Comparison of ENCODE assay signal across 1 cellular context in the genomic region with DNA sequence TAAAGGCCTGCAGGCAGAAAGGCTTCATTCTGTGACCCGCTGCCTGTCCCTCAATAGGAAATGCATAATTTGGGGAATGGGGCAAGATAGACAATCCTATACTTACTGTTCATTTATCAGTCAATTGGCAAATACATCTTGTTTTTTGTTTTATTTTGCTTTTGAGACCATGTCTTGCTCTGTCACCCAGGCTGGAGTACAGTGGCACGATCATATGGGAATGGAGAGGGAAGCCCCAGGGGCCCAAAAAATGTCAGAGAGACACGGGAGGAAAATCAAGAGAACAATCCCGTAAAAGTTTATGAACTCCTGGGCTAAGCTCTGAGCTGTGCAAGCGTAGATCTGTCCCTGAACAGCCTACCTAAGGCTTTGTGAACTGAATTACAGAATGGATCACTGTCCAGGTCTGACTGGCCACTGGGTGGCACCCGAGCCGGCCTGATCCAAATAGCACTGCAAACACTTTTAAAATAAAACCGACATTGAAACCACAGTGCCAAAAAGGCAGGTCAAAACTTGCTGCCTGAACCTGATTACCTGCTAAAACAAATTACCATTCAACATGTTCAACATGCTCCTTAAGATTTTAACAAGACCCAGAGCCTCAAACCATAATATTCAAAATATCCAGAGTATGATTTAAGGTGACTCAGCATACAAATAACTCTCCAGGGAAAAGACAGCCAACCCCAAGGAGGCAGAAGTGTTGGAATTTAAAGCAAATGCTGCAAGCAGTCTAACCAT.
TF ChIP-seq lines count a peak whose summit lies in the region.

No MANE protein-coding gene starts in this region.

TF ChIP-seq in HepG2, 621 proteins besides CTCF, POLR2A, EP300 and RAD21:
- TF ChIP-seq ERF (CRISPR knock-in tag; IDR thresholded peaks at IDR 0.05) (0 out of 2 replicates have a peak, but pooled peaks have one; percentile 24), XRCC5 (optimal IDR thresholded peaks at IDR 0.05; ENCODE audit: low read length) (peak; percentile 47), FOXJ3 (CRISPR knock-in tag; IDR thresholded peaks at IDR 0.05; ENCODE audit: borderline replicate concordance) (peak; percentile 28; the same call in 1 of the 2 replicates), STAG1 (CRISPR knock-in tag; IDR thresholded peaks at IDR 0.05) (peak; percentile 90), MED1 (CRISPR knock-in tag; IDR thresholded peaks at IDR 0.05) (peak; percentile 14; the same call in 1 of the 2 replicates), HDAC2 (CRISPR knock-in tag; IDR thresholded peaks at IDR 0.05) (0 out of 2 replicates have a peak, but pooled peaks have one; percentile 21), ZNF547 (CRISPR knock-in tag; IDR thresholded peaks at IDR 0.05) (no peak), EZH2 (conservative IDR thresholded peaks at IDR 0.05; ENCODE audit: low read depth, low read length) (no peak), RFXAP (CRISPR knock-in tag; IDR thresholded peaks at IDR 0.05; ENCODE audit: borderline replicate concordance) (no peak), SMC3 (IDR thresholded peaks at IDR 0.05; ENCODE audit: low read length) (peak; percentile 77), ZNF589 (CRISPR knock-in tag; conservative IDR thresholded peaks at IDR 0.05) (no peak), ZNF782 (CRISPR knock-in tag; IDR thresholded peaks at IDR 0.05; ENCODE audit: borderline replicate concordance) (peak; percentile 95), TBX2 (CRISPR knock-in tag; IDR thresholded peaks at IDR 0.05; ENCODE audit: borderline replicate concordance) (no peak), ZNF816 (CRISPR knock-in tag; IDR thresholded peaks at IDR 0.05; ENCODE audit: borderline replicate concordance) (no peak), FOSL2 (CRISPR knock-in tag; IDR thresholded peaks at IDR 0.05) (peak; percentile 22; the same call in 1 of the 2 replicates), ZFP36 (IDR thresholded peaks at IDR 0.05; ENCODE audit: borderline replicate concordance, low read depth, low read length, partially characterized antibody) (no peak), MIXL1 (CRISPR knock-in tag; IDR thresholded peaks at IDR 0.05) (0 out of 2 replicates have a peak, but pooled peaks have one; percentile 21), SP1 (IDR thresholded peaks at IDR 0.05) (no peak), SP1 (CRISPR knock-in tag; IDR thresholded peaks at IDR 0.05) (0 out of 2 replicates have a peak, but pooled peaks have one; percentile 19), ATAD3A (CRISPR knock-in tag; IDR thresholded peaks at IDR 0.05) (no peak), ARNTL (CRISPR knock-in tag; IDR thresholded peaks at IDR 0.05) (no peak), NFE2L2 (IDR thresholded peaks at IDR 0.05; ENCODE audit: low read length) (peak; percentile 57), MAZ (IDR thresholded peaks at IDR 0.05; ENCODE audit: borderline replicate concordance, low read depth, low read length) (no peak), MAZ (CRISPR knock-in tag; IDR thresholded peaks at IDR 0.05; ENCODE audit: low read depth) (0 out of 2 replicates have a peak, but pooled peaks have one; percentile 36), KAT8 (CRISPR knock-in tag; IDR thresholded peaks at IDR 0.05) (peak; percentile 22; the same call in 1 of the 2 replicates), ZNF780A (CRISPR knock-in tag; IDR thresholded peaks at IDR 0.05) (no peak), XBP1 (CRISPR knock-in tag; IDR thresholded peaks at IDR 0.05) (no peak)
- TF ChIP-seq, protein P1, sequence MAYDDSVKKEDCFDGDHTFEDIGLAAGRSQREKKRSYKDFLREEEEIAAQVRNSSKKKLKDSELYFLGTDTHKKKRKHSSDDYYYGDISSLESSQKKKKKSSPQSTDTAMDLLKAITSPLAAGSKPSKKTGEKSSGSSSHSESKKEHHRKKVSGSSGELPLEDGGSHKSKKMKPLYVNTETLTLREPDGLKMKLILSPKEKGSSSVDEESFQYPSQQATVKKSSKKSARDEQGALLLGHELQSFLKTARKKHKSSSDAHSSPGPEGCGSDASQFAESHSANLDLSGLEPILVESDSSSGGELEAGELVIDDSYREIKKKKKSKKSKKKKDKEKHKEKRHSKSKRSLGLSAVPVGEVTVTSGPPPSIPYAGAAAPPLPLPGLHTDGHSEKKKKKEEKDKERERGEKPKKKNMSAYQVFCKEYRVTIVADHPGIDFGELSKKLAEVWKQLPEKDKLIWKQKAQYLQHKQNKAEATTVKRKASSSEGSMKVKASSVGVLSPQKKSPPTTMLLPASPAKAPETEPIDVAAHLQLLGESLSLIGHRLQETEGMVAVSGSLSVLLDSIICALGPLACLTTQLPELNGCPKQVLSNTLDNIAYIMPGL (CRISPR knock-in tag; IDR thresholded peaks at IDR 0.05; ENCODE audit: borderline replicate concordance in 1 of 2, low read depth in 1 of 2): peak in 1 of 2 experiments; percentile 25; a peak in 1 of 4 replicates
- TF ChIP-seq, protein P2, sequence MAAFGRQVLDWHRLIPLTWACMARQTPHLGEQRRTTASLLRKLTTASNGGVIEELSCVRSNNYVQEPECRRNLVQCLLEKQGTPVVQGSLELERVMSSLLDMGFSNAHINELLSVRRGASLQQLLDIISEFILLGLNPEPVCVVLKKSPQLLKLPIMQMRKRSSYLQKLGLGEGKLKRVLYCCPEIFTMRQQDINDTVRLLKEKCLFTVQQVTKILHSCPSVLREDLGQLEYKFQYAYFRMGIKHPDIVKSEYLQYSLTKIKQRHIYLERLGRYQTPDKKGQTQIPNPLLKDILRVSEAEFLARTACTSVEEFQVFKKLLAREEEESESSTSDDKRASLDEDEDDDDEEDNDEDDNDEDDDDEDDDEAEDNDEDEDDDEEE (CRISPR knock-in tag; IDR thresholded peaks at IDR 0.05): 0 out of 2 replicates have a peak, but pooled peaks have one; percentile 31
- TF ChIP-seq, protein P3, sequence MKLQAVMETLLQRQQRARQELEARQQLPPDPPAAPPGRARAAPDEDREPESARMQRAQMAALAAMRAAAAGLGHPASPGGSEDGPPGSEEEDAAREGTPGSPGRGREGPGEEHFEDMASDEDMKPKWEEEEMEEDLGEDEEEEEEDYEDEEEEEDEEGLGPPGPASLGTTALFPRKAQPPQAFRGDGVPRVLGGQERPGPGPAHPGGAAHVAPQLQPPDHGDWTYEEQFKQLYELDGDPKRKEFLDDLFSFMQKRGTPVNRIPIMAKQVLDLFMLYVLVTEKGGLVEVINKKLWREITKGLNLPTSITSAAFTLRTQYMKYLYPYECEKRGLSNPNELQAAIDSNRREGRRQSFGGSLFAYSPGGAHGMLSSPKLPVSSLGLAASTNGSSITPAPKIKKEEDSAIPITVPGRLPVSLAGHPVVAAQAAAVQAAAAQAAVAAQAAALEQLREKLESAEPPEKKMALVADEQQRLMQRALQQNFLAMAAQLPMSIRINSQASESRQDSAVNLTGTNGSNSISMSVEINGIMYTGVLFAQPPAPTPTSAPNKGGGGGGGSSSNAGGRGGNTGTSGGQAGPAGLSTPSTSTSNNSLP (IDR thresholded peaks at IDR 0.05; ENCODE audit: low read depth, low read length): 0 out of 2 replicates have a peak, but pooled peaks have one; percentile 16
- TF ChIP-seq, protein P4, sequence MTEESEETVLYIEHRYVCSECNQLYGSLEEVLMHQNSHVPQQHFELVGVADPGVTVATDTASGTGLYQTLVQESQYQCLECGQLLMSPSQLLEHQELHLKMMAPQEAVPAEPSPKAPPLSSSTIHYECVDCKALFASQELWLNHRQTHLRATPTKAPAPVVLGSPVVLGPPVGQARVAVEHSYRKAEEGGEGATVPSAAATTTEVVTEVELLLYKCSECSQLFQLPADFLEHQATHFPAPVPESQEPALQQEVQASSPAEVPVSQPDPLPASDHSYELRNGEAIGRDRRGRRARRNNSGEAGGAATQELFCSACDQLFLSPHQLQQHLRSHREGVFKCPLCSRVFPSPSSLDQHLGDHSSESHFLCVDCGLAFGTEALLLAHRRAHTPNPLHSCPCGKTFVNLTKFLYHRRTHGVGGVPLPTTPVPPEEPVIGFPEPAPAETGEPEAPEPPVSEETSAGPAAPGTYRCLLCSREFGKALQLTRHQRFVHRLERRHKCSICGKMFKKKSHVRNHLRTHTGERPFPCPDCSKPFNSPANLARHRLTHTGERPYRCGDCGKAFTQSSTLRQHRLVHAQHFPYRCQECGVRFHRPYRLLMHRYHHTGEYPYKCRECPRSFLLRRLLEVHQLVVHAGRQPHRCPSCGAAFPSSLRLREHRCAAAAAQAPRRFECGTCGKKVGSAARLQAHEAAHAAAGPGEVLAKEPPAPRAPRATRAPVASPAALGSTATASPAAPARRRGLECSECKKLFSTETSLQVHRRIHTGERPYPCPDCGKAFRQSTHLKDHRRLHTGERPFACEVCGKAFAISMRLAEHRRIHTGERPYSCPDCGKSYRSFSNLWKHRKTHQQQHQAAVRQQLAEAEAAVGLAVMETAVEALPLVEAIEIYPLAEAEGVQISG (CRISPR knock-in tag; IDR thresholded peaks at IDR 0.05): 0 out of 2 replicates have a peak, but pooled peaks have one; percentile 26
- TF ChIP-seq, protein P5, sequence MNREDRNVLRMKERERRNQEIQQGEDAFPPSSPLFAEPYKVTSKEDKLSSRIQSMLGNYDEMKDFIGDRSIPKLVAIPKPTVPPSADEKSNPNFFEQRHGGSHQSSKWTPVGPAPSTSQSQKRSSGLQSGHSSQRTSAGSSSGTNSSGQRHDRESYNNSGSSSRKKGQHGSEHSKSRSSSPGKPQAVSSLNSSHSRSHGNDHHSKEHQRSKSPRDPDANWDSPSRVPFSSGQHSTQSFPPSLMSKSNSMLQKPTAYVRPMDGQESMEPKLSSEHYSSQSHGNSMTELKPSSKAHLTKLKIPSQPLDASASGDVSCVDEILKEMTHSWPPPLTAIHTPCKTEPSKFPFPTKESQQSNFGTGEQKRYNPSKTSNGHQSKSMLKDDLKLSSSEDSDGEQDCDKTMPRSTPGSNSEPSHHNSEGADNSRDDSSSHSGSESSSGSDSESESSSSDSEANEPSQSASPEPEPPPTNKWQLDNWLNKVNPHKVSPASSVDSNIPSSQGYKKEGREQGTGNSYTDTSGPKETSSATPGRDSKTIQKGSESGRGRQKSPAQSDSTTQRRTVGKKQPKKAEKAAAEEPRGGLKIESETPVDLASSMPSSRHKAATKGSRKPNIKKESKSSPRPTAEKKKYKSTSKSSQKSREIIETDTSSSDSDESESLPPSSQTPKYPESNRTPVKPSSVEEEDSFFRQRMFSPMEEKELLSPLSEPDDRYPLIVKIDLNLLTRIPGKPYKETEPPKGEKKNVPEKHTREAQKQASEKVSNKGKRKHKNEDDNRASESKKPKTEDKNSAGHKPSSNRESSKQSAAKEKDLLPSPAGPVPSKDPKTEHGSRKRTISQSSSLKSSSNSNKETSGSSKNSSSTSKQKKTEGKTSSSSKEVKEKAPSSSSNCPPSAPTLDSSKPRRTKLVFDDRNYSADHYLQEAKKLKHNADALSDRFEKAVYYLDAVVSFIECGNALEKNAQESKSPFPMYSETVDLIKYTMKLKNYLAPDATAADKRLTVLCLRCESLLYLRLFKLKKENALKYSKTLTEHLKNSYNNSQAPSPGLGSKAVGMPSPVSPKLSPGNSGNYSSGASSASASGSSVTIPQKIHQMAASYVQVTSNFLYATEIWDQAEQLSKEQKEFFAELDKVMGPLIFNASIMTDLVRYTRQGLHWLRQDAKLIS (CRISPR knock-in tag; IDR thresholded peaks at IDR 0.05): no peak
- TF ChIP-seq, protein P6, sequence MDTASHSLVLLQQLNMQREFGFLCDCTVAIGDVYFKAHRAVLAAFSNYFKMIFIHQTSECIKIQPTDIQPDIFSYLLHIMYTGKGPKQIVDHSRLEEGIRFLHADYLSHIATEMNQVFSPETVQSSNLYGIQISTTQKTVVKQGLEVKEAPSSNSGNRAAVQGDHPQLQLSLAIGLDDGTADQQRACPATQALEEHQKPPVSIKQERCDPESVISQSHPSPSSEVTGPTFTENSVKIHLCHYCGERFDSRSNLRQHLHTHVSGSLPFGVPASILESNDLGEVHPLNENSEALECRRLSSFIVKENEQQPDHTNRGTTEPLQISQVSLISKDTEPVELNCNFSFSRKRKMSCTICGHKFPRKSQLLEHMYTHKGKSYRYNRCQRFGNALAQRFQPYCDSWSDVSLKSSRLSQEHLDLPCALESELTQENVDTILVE (CRISPR knock-in tag; IDR thresholded peaks at IDR 0.05): 0 out of 2 replicates have a peak, but pooled peaks have one; percentile 62
- TF ChIP-seq, protein P7, sequence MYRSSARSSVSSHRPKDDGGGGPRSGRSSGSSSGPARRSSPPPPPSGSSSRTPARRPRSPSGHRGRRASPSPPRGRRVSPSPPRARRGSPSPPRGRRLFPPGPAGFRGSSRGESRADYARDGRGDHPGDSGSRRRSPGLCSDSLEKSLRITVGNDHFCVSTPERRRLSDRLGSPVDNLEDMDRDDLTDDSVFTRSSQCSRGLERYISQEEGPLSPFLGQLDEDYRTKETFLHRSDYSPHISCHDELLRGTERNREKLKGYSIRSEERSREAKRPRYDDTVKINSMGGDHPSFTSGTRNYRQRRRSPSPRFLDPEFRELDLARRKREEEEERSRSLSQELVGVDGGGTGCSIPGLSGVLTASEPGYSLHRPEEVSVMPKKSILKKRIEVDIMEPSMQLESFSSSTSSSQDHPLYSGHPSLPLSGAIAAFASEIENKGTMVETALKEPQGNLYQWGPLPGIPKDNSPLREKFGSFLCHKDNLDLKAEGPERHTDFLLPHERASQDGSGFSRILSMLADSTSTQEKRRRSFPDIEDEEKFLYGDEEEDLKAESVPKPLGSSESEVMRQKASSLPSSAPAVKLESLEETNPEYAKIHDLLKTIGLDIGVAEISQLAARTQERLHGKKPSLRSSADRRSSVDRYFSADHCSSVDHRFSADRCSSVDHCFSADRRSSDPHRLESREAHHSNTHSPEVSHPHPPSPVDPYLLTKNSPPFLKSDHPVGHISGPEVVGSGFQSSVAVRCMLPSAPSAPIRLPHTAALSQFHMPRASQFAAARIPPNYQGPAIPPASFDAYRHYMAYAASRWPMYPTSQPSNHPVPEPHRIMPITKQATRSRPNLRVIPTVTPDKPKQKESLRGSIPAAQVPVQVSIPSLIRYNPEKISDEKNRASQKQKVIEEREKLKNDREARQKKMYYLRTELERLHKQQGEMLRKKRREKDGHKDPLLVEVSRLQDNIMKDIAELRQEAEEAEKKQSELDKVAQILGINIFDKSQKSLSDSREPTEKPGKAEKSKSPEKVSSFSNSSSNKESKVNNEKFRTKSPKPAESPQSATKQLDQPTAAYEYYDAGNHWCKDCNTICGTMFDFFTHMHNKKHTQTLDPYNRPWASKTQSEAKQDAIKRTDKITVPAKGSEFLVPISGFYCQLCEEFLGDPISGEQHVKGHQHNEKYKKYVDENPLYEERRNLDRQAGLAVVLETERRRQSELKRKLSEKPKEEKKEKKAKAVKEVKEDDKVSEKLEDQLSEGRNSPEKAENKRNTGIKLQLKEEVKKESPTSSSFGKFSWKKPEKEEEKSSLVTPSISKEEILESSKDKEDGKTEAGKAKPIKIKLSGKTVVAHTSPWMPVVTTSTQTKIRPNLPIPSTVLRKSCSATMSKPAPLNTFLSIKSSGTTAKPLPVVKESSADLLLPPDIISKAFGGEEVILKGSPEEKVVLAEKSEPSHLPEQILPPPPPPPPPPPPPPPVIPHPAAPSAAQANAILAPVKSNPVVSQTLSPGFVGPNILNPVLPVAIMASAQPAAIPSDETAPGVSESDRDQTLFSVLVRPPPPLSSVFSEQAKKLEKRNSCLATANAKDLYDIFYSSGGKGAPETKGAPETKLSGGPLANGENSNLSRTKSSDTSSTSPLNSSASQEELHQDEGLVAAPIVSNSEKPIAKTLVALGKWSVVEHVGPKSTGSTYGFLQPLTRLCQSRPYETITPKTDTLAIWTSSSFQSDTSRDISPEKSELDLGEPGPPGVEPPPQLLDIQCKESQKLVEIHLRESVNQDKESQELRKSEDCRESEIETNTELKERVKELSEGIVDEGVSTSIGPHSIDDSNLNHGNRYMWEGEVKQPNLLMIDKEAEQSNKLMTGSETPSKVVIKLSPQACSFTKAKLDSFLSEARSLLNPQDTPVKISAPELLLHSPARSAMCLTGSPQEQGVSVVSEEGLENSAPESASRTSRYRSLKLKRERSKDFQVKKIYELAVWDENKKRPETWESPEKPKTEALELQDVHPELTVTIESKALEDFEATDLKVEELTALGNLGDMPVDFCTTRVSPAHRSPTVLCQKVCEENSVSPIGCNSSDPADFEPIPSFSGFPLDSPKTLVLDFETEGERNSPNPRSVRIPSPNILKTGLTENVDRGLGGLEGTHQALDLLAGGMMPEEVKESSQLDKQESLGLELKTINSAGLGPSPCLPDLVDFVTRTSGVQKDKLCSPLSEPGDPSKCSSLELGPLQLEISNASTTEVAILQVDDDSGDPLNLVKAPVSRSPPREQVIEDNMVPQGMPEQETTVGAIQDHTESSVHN (CRISPR knock-in tag; IDR thresholded peaks at IDR 0.05): no peak
